ENCODE assay signal across 21 cellular contexts in the genomic region with DNA sequence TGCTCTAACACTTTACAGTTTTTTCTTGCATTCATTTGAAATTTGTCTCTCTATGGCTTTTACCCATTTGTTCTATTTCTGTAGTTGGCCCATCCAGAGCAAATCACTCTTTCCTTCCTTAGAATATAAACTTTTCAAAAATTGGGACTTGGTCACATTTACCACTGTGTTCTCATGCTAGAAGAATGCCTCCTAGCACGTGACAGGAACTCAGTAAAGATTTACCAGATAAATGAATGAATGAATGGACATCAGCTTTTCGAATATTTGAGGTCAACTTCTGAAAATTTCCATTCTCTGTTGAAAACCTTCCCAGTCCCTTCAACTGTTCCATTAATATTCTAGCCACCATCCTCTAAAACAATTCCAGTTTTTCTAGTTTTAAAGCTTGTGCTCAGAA.
"Had no signal": no experiment of that assay in that cellular context is flagged by ENCODE, and none has a peak within 500 bp of the region (broad histone marks: within the 10 kb centered on the region; RNA-seq: fewer than 3 reads in every experiment).

No MANE protein-coding gene starts in this region.

- H3K27ac ChIP-seq: coronary artery, gastrocnemius medialis, heart right ventricle, spleen, tibial artery had no signal

- H3K27me3 ChIP-seq: gastrocnemius medialis, heart right ventricle, spleen, tibial artery had no signal

- H3K9me3 Mint-ChIP-seq: endodermal cell; natural killer cell; neural crest cell; stimulated activated memory B cell treated with anti-CD40 and anti-IgM and Interleukin-4, amounts not matched to agents 10 μg/mL and 1 μg/mL and 100 μg/mL, for 72 hours; stimulated activated naive CD8-positive, alpha-beta T cell treated with anti-CD3 and anti-CD28 coated beads, Interleukin-15, Interleukin-2, amounts not matched to agents 100 ng/mL and 50 ng/mL, for 24 hours had no signal

- H3K4me3 Mint-ChIP-seq: endodermal cell; natural killer cell; neural crest cell; stimulated activated memory B cell treated with anti-CD40 and anti-IgM and Interleukin-4, amounts not matched to agents 10 μg/mL and 1 μg/mL and 100 μg/mL, for 72 hours; stimulated activated naive CD8-positive, alpha-beta T cell treated with anti-CD3 and anti-CD28 coated beads, Interleukin-15, Interleukin-2, amounts not matched to agents 100 ng/mL and 50 ng/mL, for 24 hours had no signal

- H3K4me3 ChIP-seq: coronary artery, gastrocnemius medialis, heart right ventricle, spleen, tibial artery had no signal

- H3K36me3 ChIP-seq: gastrocnemius medialis, heart right ventricle, spleen, tibial artery had no signal

- H3K4me1 Mint-ChIP-seq: stimulated activated memory B cell treated with anti-CD40 and anti-IgM and Interleukin-4, amounts not matched to agents 10 μg/mL and 1 μg/mL and 100 μg/mL, for 72 hours had no signal

- DNase-seq: effector CD4-positive, alpha-beta T cell; endodermal cell; erythroblast; gastrocnemius medialis; heart right ventricle; hypothalamus; kidney glomerular epithelial cell; mammary epithelial cell; natural killer cell; posterior cingulate gyrus; spleen; stimulated activated CD4-positive, alpha-beta T cell treated with anti-CD3 and anti-CD28 coated beads, Interleukin-15, amount 100 ng/mL, for 24 hours; stimulated activated CD4-positive, alpha-beta T cell treated with anti-CD3 and anti-CD28 coated beads, Interleukin-1b, Interleukin-23, amount 100 ng/mL, for 48 hours; stimulated activated CD4-positive, alpha-beta T cell treated with anti-CD3 and anti-CD28 coated beads, Interleukin-4, amount 100 ng/mL, for 24 hours; tibial artery had no signal

- H3K27me3 Mint-ChIP-seq: stimulated activated memory B cell treated with anti-CD40 and anti-IgM and Interleukin-4, amounts not matched to agents 10 μg/mL and 1 μg/mL and 100 μg/mL, for 72 hours; stimulated activated naive CD8-positive, alpha-beta T cell treated with anti-CD3 and anti-CD28 coated beads, Interleukin-15, Interleukin-2, amounts not matched to agents 100 ng/mL and 50 ng/mL, for 24 hours had no signal

- ATAC-seq: gastrocnemius medialis; heart right ventricle; left lobe of liver; natural killer cell; sciatic nerve; stimulated activated memory B cell treated with anti-CD40 and anti-IgM and Interleukin-4, amounts not matched to agents 10 μg/mL and 1 μg/mL and 100 μg/mL, for 72 hours had no signal

- H3K4me1 ChIP-seq: spleen, tibial artery had no signal

- H3K36me3 Mint-ChIP-seq: natural killer cell had no signal
